ENCODE assay signal across 25 cellular contexts in genomic region chr10:34157501-34157900, GRCh38.
DNase-seq lines count a peak whose midpoint lies in the region; ATAC-seq and TF ChIP-seq lines count a peak whose summit lies in the region.
"Had no signal": no experiment of that assay in that cellular context is flagged by ENCODE, and none has a peak within 500 bp of the region (broad histone marks: within the 10 kb centered on the region; RNA-seq: fewer than 3 reads in every experiment).

No MANE protein-coding gene starts in this region.

- H3K27ac ChIP-seq in suprapubic skin, result peak overlapping the region; percentile 17
- H3K27ac ChIP-seq: neutrophil, stomach, upper lobe of left lung had no signal

- no peak for TF ChIP-seq CTCF in HFFc6 (IDR thresholded peaks at IDR 0.05)
- TF ChIP-seq CTCF in fibroblast of villous mesenchyme (IDR thresholded peaks at IDR 0.05; ENCODE audit: insufficient read depth, low read depth, low read length), result no peak
- no peak for TF ChIP-seq CTCF in suprapubic skin (IDR thresholded peaks at IDR 0.05)

- H3K36me3 ChIP-seq in adipocyte (ENCODE audit: control insufficient read depth, insufficient read depth, low read length, severe bottlenecking) (no peaks in the 10 kb centered on the region), suprapubic skin (no peaks in the 10 kb centered on the region)
- H3K36me3 ChIP-seq: adrenal gland, esophagus squamous epithelium, neutrophil, stomach, upper lobe of left lung had no signal

- 63% methylated on average over 1 of the region's 1 CpG for WGBS in suprapubic skin

- no peaks in the 10 kb centered on the region for H3K9me3 Mint-ChIP-seq in HFFc6
- H3K9me3 Mint-ChIP-seq: activated CD8-positive, alpha-beta T cell treated with anti-CD3 and anti-CD28 coated beads for 36 hours; immature natural killer cell; T-helper 1 cell treated with Interleukin-12 subunit alpha and Interleukin-12 subunit beta and Interleukin-4 antibody, amounts not matched to agents 30 μg/mL and 1 μg/mL, for 36 hours had no signal

- no peak for ATAC-seq in GM19452 (IDR thresholded peaks at IDR 0.05; ENCODE audit: unreplicated experiment)
- no peak for ATAC-seq in HG03460 (IDR thresholded peaks at IDR 0.05; ENCODE audit: unreplicated experiment)
- ATAC-seq: activated CD8-positive, alpha-beta T cell treated with anti-CD3 and anti-CD28 coated beads for 36 hours had no signal

- peak overlapping the region; percentile 52; the same call in 1 of the 2 replicates for H3K27ac Mint-ChIP-seq in HFFc6
- H3K27ac Mint-ChIP-seq: activated CD8-positive, alpha-beta T cell treated with anti-CD3 and anti-CD28 coated beads for 36 hours; immature natural killer cell; T-helper 1 cell treated with Interleukin-12 subunit alpha and Interleukin-12 subunit beta and Interleukin-4 antibody, amounts not matched to agents 30 μg/mL and 1 μg/mL, for 36 hours had no signal

- H3K4me3 Mint-ChIP-seq in HFFc6, result peak overlapping the region; percentile 53
- H3K4me3 Mint-ChIP-seq: activated CD8-positive, alpha-beta T cell treated with anti-CD3 and anti-CD28 coated beads for 36 hours; immature natural killer cell; T-helper 1 cell treated with Interleukin-12 subunit alpha and Interleukin-12 subunit beta and Interleukin-4 antibody, amounts not matched to agents 30 μg/mL and 1 μg/mL, for 36 hours had no signal

- peaks cover 20% of the 10 kb centered on the region for H3K4me1 Mint-ChIP-seq in HFFc6 (ENCODE audit: low read depth)
- H3K4me1 Mint-ChIP-seq: immature natural killer cell had no signal

- DNase-seq in HFFc6 (no peak), adipocyte (ENCODE audit: low read depth) (peak; percentile 64), fibroblast of villous mesenchyme (ENCODE audit: low read depth) (peak; percentile 64), suprapubic skin (ENCODE audit: low spot score in 2 of 2) (no peak), UCSD-AML1 (lab: John Stamatoyannopoulos, UW; ENCODE audit: unreplicated experiment) (no peak)
- DNase-seq: activated CD8-positive, alpha-beta T cell treated with anti-CD3 and anti-CD28 coated beads for 36 hours; activated gamma-delta T cell treated with Interleukin-2 at 50 U/mL for 16 hours; Caco-2; caudate nucleus; esophagus squamous epithelium; immature natural killer cell; KG1; MV-4-11; NCI-H187; NCI-H774; OCI-M1; retina; stimulated activated CD4-positive, alpha-beta T cell treated with anti-CD3 and anti-CD28 coated beads, Interleukin-4, amount 100 ng/mL, for 4 hours; stomach; upper lobe of left lung had no signal

- no peaks in the 10 kb centered on the region for H3K27me3 ChIP-seq in adipocyte (replicated peaks; ENCODE audit: control insufficient read depth, insufficient read depth, low read length)
- no peaks in the 10 kb centered on the region for H3K27me3 ChIP-seq in suprapubic skin
- H3K27me3 ChIP-seq: adrenal gland, esophagus squamous epithelium, neutrophil, stomach, upper lobe of left lung had no signal

- no peak for TF ChIP-seq EP300 in suprapubic skin (IDR thresholded peaks at IDR 0.05)

- H3K9me3 ChIP-seq in adipocyte (ENCODE audit: control insufficient read depth, low read length), result no peaks in the 10 kb centered on the region
- H3K9me3 ChIP-seq in suprapubic skin, result no peaks in the 10 kb centered on the region
- H3K9me3 ChIP-seq: adrenal gland, esophagus squamous epithelium, neutrophil, stomach, upper lobe of left lung had no signal

- TF ChIP-seq POLR2A in suprapubic skin (IDR thresholded peaks at IDR 0.05), result no peak

- no peak overlapping the region for H3K4me3 ChIP-seq in adipocyte (ENCODE audit: low read length)
- no peak overlapping the region for H3K4me3 ChIP-seq in fibroblast of villous mesenchyme (ENCODE audit: low read depth, low read length)
- H3K4me3 ChIP-seq in suprapubic skin, result no peak overlapping the region
- H3K4me3 ChIP-seq: adrenal gland, esophagus squamous epithelium, stomach, upper lobe of left lung had no signal

- H3K9ac ChIP-seq in adipocyte (ENCODE audit: low read length), result no peak overlapping the region

- H3K36me3 Mint-ChIP-seq in HFFc6 (ENCODE audit: low read depth), result no peaks in the 10 kb centered on the region
- H3K36me3 Mint-ChIP-seq: immature natural killer cell had no signal

- H3K27me3 Mint-ChIP-seq in HFFc6 (ENCODE audit: insufficient read depth), result peaks cover 3% of the 10 kb centered on the region
- H3K27me3 Mint-ChIP-seq: activated CD8-positive, alpha-beta T cell treated with anti-CD3 and anti-CD28 coated beads for 36 hours had no signal

- peaks cover 11% of the 10 kb centered on the region for H3K4me1 ChIP-seq in adipocyte (ENCODE audit: control insufficient read depth, insufficient read depth, low read length)
- peaks cover 10% of the 10 kb centered on the region for H3K4me1 ChIP-seq in suprapubic skin
- H3K4me1 ChIP-seq: adrenal gland, Caco-2 had no signal

Comparison
In these comparisons a context has a peak if more than half of its experiments do, and no peak if none do; other contexts are left out.
1. DNase-seq: peak in adipocyte (single experiment) and fibroblast of villous mesenchyme (single experiment); none in HFFc6 (single experiment), suprapubic skin (0 of 2) and UCSD-AML1 (single experiment).